In the genomic region with DNA sequence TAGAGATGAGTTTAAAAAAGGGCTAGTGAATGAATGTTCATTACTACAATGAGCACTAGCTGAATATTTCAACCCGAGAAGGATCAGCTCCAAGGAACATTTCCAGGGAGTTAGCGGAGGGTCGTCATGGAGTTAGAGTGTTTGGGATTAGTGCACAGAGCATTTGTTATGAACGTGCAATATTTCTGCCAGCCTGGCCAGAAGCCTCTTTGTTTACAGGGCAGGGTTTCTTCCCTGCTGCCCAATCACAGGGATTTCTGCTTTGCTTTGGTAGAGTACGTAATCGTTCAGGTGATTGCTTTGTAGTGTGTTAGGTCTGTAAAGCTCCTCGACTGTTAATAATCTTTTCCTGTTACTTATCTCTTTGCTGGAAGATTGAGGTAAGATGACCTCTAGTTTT, we compare ENCODE assay signal across 13 cellular contexts. TPM values are rescaled to one million over a fixed set of nuclear protein-coding genes. Genes with fewer than 3 reads are reported as not detected.
DNase-seq lines count a peak whose midpoint lies in the region; ATAC-seq and TF ChIP-seq lines count a peak whose summit lies in the region.
"Had no signal": no experiment of that assay in that cellular context is flagged by ENCODE, and none has a peak within 500 bp of the region (broad histone marks: within the 10 kb centered on the region; RNA-seq: fewer than 3 reads in every experiment).

No MANE protein-coding gene starts in this region.

- H3K9ac ChIP-seq in H9 (ENCODE audit: extremely low read depth, insufficient read length, low read length) (no peak overlapping the region), neuronal stem cell (ENCODE audit: low read depth, low read length, poor library complexity) (no peak overlapping the region)

- H4K5ac ChIP-seq in H9 (ENCODE audit: insufficient read length, low read depth, low read length), result no peak overlapping the region

- peaks cover 4% of the 10 kb centered on the region for H3K27me3 Mint-ChIP-seq in H9 (ENCODE audit: low read depth)

- WGBS in H9 (ENCODE audit: extremely low coverage, insufficient read length, low lambda C conversion rate), result no CpG with 5 or more reads among the region's 7 CpGs
- WGBS in esophagus muscularis mucosa, result 52% methylated on average over 7 of the region's 7 CpGs
- no CpG with 5 or more reads among the region's 7 CpGs for WGBS in neuronal stem cell (ENCODE audit: extremely low coverage in 2 of 2, insufficient read length in 2 of 2, insufficient replicate concordance in 1 of 2), 2 donors

- H4K20me1 ChIP-seq in H9 (ENCODE audit: control insufficient read depth, insufficient read depth, insufficient read length), result no peaks in the 10 kb centered on the region

- H3K79me1 ChIP-seq in H9 (ENCODE audit: insufficient read depth, low read depth, low read length, poor library complexity, severe bottlenecking) (no peaks in the 10 kb centered on the region), neuronal stem cell (ENCODE audit: low read depth, low read length) (no peaks in the 10 kb centered on the region)

- H2AFZ ChIP-seq in H9 (ENCODE audit: low read length) (no peak overlapping the region), neuronal stem cell (ENCODE audit: low read length) (peak overlapping the region; percentile 37)

- intact Hi-C loops in esophagus muscularis mucosa (cut with DNase I), result no loop called here

- TF ChIP-seq POLR2A in esophagus muscularis mucosa (IDR thresholded peaks at IDR 0.05; ENCODE audit: low read depth), result no peak

- peaks cover 7% of the 10 kb centered on the region for H3K23me2 ChIP-seq in H9 (ENCODE audit: insufficient read length, low read depth, low read length, poor library complexity, severe bottlenecking)

- no peak overlapping the region for H2BK15ac ChIP-seq in H9 (ENCODE audit: low read depth, low read length)
- no peak overlapping the region for H2BK15ac ChIP-seq in neuronal stem cell (ENCODE audit: low read length)

- H3T11ph ChIP-seq in H9 (ENCODE audit: low read length), result no peak overlapping the region

- no peak for TF ChIP-seq EP300 in esophagus muscularis mucosa (IDR thresholded peaks at IDR 0.05)

- H3K79me2 ChIP-seq in H9 (ENCODE audit: insufficient read depth, low read length), result no peaks in the 10 kb centered on the region; the same call in 1 of the 2 replicates

- H3K14ac ChIP-seq in H9 (ENCODE audit: insufficient read depth, low read length) (no peak overlapping the region), neuronal stem cell (ENCODE audit: low read length) (no peak overlapping the region)

- H3K4me1 ChIP-seq in H9 (ENCODE audit: insufficient read depth, low read length) (peaks cover 20% of the 10 kb centered on the region; the same call in 1 of the 2 replicates), esophagus muscularis mucosa (peaks cover 20 to 70% (median 62%) of the 10 kb centered on the region in 4 donors), neuronal stem cell (ENCODE audit: control insufficient read depth in 2 of 2, insufficient read depth in 1 of 2, low read depth in 1 of 2, low read length in 2 of 2) (peaks cover 15% of the 10 kb centered on the region in 2 donors)

- H3K56ac ChIP-seq in H9 (ENCODE audit: insufficient read length, low read depth, low read length), result no peak overlapping the region

- no peaks in the 10 kb centered on the region for H3K36me3 ChIP-seq in esophagus muscularis mucosa
- no peaks in the 10 kb centered on the region for H3K36me3 ChIP-seq in neuronal stem cell (replicated peaks in 1 of 2; ENCODE audit: control insufficient read depth in 2 of 2, insufficient read depth in 2 of 2, low read length in 2 of 2)
- H3K36me3 ChIP-seq: ovary had no signal

- H4K91ac ChIP-seq in H9 (ENCODE audit: insufficient read length, low read depth, low read length) (no peak overlapping the region), neuronal stem cell (ENCODE audit: low read depth, low read length, poor library complexity) (no peak overlapping the region)

- no peak for DNase-seq in H9
- peak; percentile 81 to 86 for DNase-seq in NCI-H526 (lab: John Stamatoyannopoulos, UW)
- no peak for DNase-seq in esophagus muscularis mucosa (ENCODE audit: extremely low spot score)
- no peak for DNase-seq in neuronal stem cell (ENCODE audit: low spot score)
- DNase-seq in kidney glomerular epithelial cell (lab: John Stamatoyannopoulos, UW), result no peak
- no peak for DNase-seq in activated effector memory CD4-positive, alpha-beta T cell treated with Interleukin-2 at 50 U/mL for 16 hours
- DNase-seq: AML-193, DND-41, ovary had no signal

- H3K4me1 Mint-ChIP-seq in H9, result peaks cover 72 to 79% of the 10 kb centered on the region in 2 experiments

- peak overlapping the region; percentile 72 to 84 (median 76); a peak in 6 of 7 replicates for H3K27ac Mint-ChIP-seq in H9
- H3K27ac Mint-ChIP-seq: memory B cell had no signal

- no peak overlapping the region for H2BK120ac ChIP-seq in H9 (ENCODE audit: low read depth, low read length, poor library complexity, severe bottlenecking)
- no peak overlapping the region for H2BK120ac ChIP-seq in neuronal stem cell (ENCODE audit: low read depth, low read length)

- no peak for TF ChIP-seq CTCF in H9 (conservative IDR thresholded peaks at IDR 0.05)
- TF ChIP-seq CTCF in esophagus muscularis mucosa (IDR thresholded peaks at IDR 0.05), result no peak

- no peak overlapping the region for H2BK5ac ChIP-seq in H9 (ENCODE audit: insufficient read length, low read length)
- no peak overlapping the region for H2BK5ac ChIP-seq in neuronal stem cell (ENCODE audit: low read length)

- H3K4ac ChIP-seq in H9 (ENCODE audit: low read depth, low read length), result no peak overlapping the region
- no peak overlapping the region for H3K4ac ChIP-seq in neuronal stem cell (ENCODE audit: low read length)

- H3K4me2 ChIP-seq in H9 (ENCODE audit: insufficient read depth, insufficient read length, low read length), result no peak overlapping the region
- H3K4me2 ChIP-seq in neuronal stem cell (ENCODE audit: insufficient read depth, low read length, poor library complexity, severe bottlenecking), result no peak overlapping the region

- ATAC-seq in GM19467 (IDR thresholded peaks at IDR 0.05; ENCODE audit: unreplicated experiment) (no peak), GM21423 (IDR thresholded peaks at IDR 0.05; ENCODE audit: unreplicated experiment) (no peak)
- ATAC-seq: Right ventricle myocardium inferior had no signal

- H3K9me3 Mint-ChIP-seq in H9, result no peaks in the 10 kb centered on the region
- H3K9me3 Mint-ChIP-seq: memory B cell had no signal

- H2BK20ac ChIP-seq in H9 (ENCODE audit: low read depth, low read length, poor library complexity, severe bottlenecking), result no peak overlapping the region

- H2BK12ac ChIP-seq in H9 (ENCODE audit: insufficient read length, low read depth, low read length), result no peak overlapping the region
- H2BK12ac ChIP-seq in neuronal stem cell (ENCODE audit: low read length), result no peak overlapping the region

- H3K9me3 ChIP-seq in H9 (ENCODE audit: control insufficient read depth, low read depth, low read length) (no peaks in the 10 kb centered on the region), esophagus muscularis mucosa (no peaks in the 10 kb centered on the region), neuronal stem cell (replicated peaks in 1 of 2; ENCODE audit: control insufficient read depth in 2 of 2, insufficient read depth in 1 of 2, low read depth in 1 of 2, low read length in 2 of 2) (no peaks in the 10 kb centered on the region)
- H3K9me3 ChIP-seq: ovary had no signal

- H3K23ac ChIP-seq in H9 (ENCODE audit: insufficient read length, low read depth, low read length) (no peak overlapping the region), neuronal stem cell (ENCODE audit: low read depth, low read length, poor library complexity) (no peak overlapping the region)

- H4K8ac ChIP-seq in H9 (replicated peaks; ENCODE audit: insufficient read length, low read depth, low read length) (no peak overlapping the region), neuronal stem cell (ENCODE audit: low read depth, low read length) (no peak overlapping the region)

- H3K27me3 ChIP-seq in H9 (ENCODE audit: insufficient read depth, low read length) (no peaks in the 10 kb centered on the region), esophagus muscularis mucosa (no peaks in the 10 kb centered on the region), neuronal stem cell (ENCODE audit: control insufficient read depth in 3 of 3, insufficient read depth in 3 of 3, low read depth in 1 of 3, low read length in 3 of 3) (peaks cover 0 to 7% (median 0%) of the 10 kb centered on the region in 3 experiments)
- H3K27me3 ChIP-seq: ovary had no signal

- H2AK5ac ChIP-seq in H9 (ENCODE audit: insufficient read length, low read length) (no peak overlapping the region), neuronal stem cell (ENCODE audit: low read depth, low read length) (no peak overlapping the region)

- H3K4me3 Mint-ChIP-seq in H9, result no peak overlapping the region
- H3K4me3 Mint-ChIP-seq: memory B cell had no signal

- H3K18ac ChIP-seq in H9 (ENCODE audit: insufficient read length, low read depth, low read length) (no peak overlapping the region), neuronal stem cell (ENCODE audit: low read length) (no peak overlapping the region)

- H3K36me3 Mint-ChIP-seq in H9 (ENCODE audit: insufficient read depth in 1 of 3, low read depth in 3 of 3), result no peaks in the 10 kb centered on the region; a peak in 1 of 7 replicates

- no peak overlapping the region for H3K27ac ChIP-seq in H9 (ENCODE audit: insufficient read length, low read depth, low read length)
- H3K27ac ChIP-seq in esophagus muscularis mucosa (replicated peaks in 1 of 4), result peak overlapping the region; percentile 53 to 73 (median 72)
- no peak overlapping the region for H3K27ac ChIP-seq in neuronal stem cell (replicated peaks; ENCODE audit: low read length)
- H3K27ac ChIP-seq: ovary had no signal

- H3K4me3 ChIP-seq in esophagus muscularis mucosa (no peak overlapping the region), neuronal stem cell (ENCODE audit: low read length in 2 of 2) (no peak overlapping the region)
- H3K4me3 ChIP-seq: ovary had no signal

RNA-seq across cellular contexts. Expression of a gene that starts 5.9 kb away (rescaled TPM):
- total RNA-seq in H9 (2021), result 32.5 and 34.6 TPM in 2 replicates
- 10 to 100 TPM in 2 of 4 donors, 1 to 10 TPM in 2; 9.6 to 21.3 (median 13.1) TPM for total RNA-seq in esophagus muscularis mucosa
- 2.3 TPM for polyA plus RNA-seq in neuronal stem cell (2013, experiment 1 of 2)
- polyA plus RNA-seq in neuronal stem cell (2013, experiment 2 of 2), result 2.3 TPM

Comparison
In these comparisons a context has a peak if more than half of its experiments do, and no peak if none do; other contexts are left out.
1. DNase-seq: peak in NCI-H526 (2 of 2); none in H9 (single experiment), esophagus muscularis mucosa (single experiment), neuronal stem cell (single experiment), kidney glomerular epithelial cell (single experiment) and activated effector memory CD4-positive, alpha-beta T cell treated with Interleukin-2 at 50 U/mL for 16 hours (single experiment).
2. H3K27ac ChIP-seq: peak in esophagus muscularis mucosa (4 of 4); none in H9 (single experiment) and neuronal stem cell (single experiment).